Comparison of ENCODE assay signal across 12 cellular contexts in genomic region chr9:107739601-107740082, GRCh38.
DNase-seq lines count a peak whose midpoint lies in the region; ATAC-seq and TF ChIP-seq lines count a peak whose summit lies in the region.
"Had no signal": no experiment of that assay in that cellular context is flagged by ENCODE, and none has a peak within 500 bp of the region (broad histone marks: within the 10 kb centered on the region; RNA-seq: fewer than 3 reads in every experiment).

No MANE protein-coding gene starts in this region.

- no peak overlapping the region for H3K27ac ChIP-seq in caudate nucleus (ENCODE audit: low read depth, low read length)
- H3K27ac ChIP-seq in skeletal muscle tissue (ENCODE audit: low read depth, low read length): peak overlapping the region; percentile 14

- no peak for DNase-seq in HFFc6
- peak in 45 of 61 donors; percentile 8 to 81 (median 46) for DNase-seq in caudate nucleus (lab: John Stamatoyannopoulos, UW)
- DNase-seq in hypothalamus (lab: John Stamatoyannopoulos, UW): peak in 42 of 51 donors; percentile 8 to 87 (median 52)
- no peak for DNase-seq in SIG-M5 treated with dmso at 0.1 percent for 504 hours (lab: John Stamatoyannopoulos, UW; ENCODE audit: unreplicated experiment)
- DNase-seq in NCI-H345 treated with DMSO at 0.1 percent for 48 hours (lab: John Stamatoyannopoulos, UW; ENCODE audit: unreplicated experiment): no peak
- DNase-seq in HT-29 (ENCODE audit: low spot score): no peak
- DNase-seq: activated T-cell treated with anti-CD3 and anti-CD28 coated beads for 4 hours, Caco-2, dermis blood vessel endothelial cell, NCI-H2171 had no signal

- H3K27ac Mint-ChIP-seq in HFFc6: peak overlapping the region; percentile 97; the same call in 1 of the 2 replicates

- H3K4me1 ChIP-seq in skeletal muscle tissue (ENCODE audit: control insufficient read depth in 3 of 3, insufficient read depth in 3 of 3, low read length in 3 of 3): peaks cover 13 to 24% (median 21%) of the 10 kb centered on the region in 3 donors
- H3K4me1 ChIP-seq: Caco-2 had no signal

- H3K36me3 ChIP-seq in skeletal muscle tissue (ENCODE audit: control insufficient read depth in 3 of 3, insufficient read depth in 3 of 3, low read length in 3 of 3): no peaks in the 10 kb centered on the region

- no peaks in the 10 kb centered on the region for H3K9me3 ChIP-seq in skeletal muscle tissue (ENCODE audit: control insufficient read depth in 3 of 3, low read length in 3 of 3)
- H3K9me3 ChIP-seq: Caco-2 had no signal

- H3K9ac ChIP-seq in skeletal muscle tissue (ENCODE audit: low read depth in 1 of 3, low read length in 3 of 3): peak overlapping the region in 2 of 3 donors; percentile 47 to 60

- H3K4me3 ChIP-seq in skeletal muscle tissue (ENCODE audit: low read length in 3 of 3): peak overlapping the region in 1 of 3 donors; percentile 29

- H3K9me3 Mint-ChIP-seq in HFFc6: no peaks in the 10 kb centered on the region

- no peaks in the 10 kb centered on the region for H3K36me3 Mint-ChIP-seq in HFFc6 (ENCODE audit: low read depth)

- H3K27me3 ChIP-seq in skeletal muscle tissue (ENCODE audit: control insufficient read depth in 3 of 3, insufficient read depth in 3 of 3, low read length in 3 of 3): no peaks in the 10 kb centered on the region

- no peak for ATAC-seq in HG02870 (IDR thresholded peaks at IDR 0.05; ENCODE audit: unreplicated experiment)

- peaks cover 59% of the 10 kb centered on the region for H3K4me1 Mint-ChIP-seq in HFFc6 (ENCODE audit: low read depth)

- no peak for TF ChIP-seq CTCF in HFFc6 (IDR thresholded peaks at IDR 0.05)

- H3K27me3 Mint-ChIP-seq in HFFc6 (ENCODE audit: insufficient read depth): no peaks in the 10 kb centered on the region; the same call in 1 of the 2 replicates

- no peak overlapping the region for H3K4me3 Mint-ChIP-seq in HFFc6

Comparison
In these comparisons a context has a peak if more than half of its experiments do, and no peak if none do; other contexts are left out.
1. DNase-seq: peak in caudate nucleus (45 of 61) and hypothalamus (42 of 51); none in HFFc6 (single experiment), SIG-M5 treated with dmso at 0.1 percent for 504 hours (single experiment), NCI-H345 treated with DMSO at 0.1 percent for 48 hours (single experiment) and HT-29 (single experiment).